Comparison of ENCODE assay signal across 14 cellular contexts in the genomic region with DNA sequence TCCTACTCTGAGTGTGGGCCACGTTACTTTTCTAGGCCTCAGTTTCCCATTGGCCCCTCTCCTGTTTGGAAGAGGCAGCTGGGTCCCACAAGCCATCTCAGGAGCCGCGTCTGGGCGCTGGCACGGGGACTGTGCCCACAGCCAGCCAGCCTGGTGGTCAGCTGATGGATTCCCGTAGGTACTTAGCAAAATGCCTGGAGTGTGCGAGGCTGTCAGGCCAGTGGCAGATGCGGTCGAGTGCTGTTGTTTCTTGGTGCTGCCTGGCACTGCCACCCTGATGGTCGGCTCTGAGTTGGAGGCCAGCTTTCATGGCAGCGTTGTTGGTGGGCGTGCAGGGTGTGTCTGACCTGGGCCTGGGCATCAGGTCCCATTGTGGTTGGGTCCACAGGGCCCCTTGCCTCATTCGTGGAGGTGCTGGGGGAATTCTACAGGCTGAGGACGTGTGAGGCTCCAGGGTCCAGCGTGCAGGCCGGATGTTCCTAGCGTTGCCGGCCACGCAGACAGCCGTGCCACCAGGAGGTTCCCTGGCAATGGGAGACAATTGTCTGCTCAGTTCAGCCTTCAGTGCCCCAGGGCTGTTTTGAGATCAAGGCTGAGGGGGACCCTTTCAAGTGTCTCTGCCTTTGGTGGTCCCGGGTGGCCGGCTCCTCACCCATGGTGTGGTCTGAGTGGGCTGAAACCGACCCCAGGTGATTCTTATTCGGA. TPM values are rescaled to one million over a fixed set of nuclear protein-coding genes. Genes with fewer than 3 reads are reported as not detected.
DNase-seq lines count a peak whose midpoint lies in the region; FAIRE-seq and TF ChIP-seq lines count a peak whose summit lies in the region.
"Had no signal": no experiment of that assay in that cellular context is flagged by ENCODE, and none has a peak within 500 bp of the region (broad histone marks: within the 10 kb centered on the region; RNA-seq: fewer than 3 reads in every experiment).

No MANE protein-coding gene starts in this region.

- WGBS in mammary epithelial cell (ENCODE audit: low coverage, missing lambda C conversion rate), result 63% methylated on average over 18 of the region's 24 CpGs
- 83% methylated on average over 24 of the region's 24 CpGs for WGBS in ectodermal cell, 2 experiments
- WGBS in transverse colon (ENCODE audit: low coverage in 1 of 2), 2 donors, result 68% methylated on average over 21 of the region's 24 CpGs; no CpG with 5 or more reads in 1 of the 2 donors

- no TSS peak for BruUV-seq in mammary epithelial cell (replicated peaks; lab: Mats Ljungman, UMichigan)

- FAIRE-seq in GM19239 (lab: Jason Lieb, UNC), result no peak

- H3K27ac ChIP-seq in breast epithelium (peak overlapping the region; percentile 76 to 88), mammary epithelial cell (ENCODE audit: insufficient read depth, low read depth, low read length) (no peak overlapping the region), ectodermal cell (ENCODE audit: insufficient read depth, low read depth, low read length, poor library complexity, severe bottlenecking) (peak overlapping the region; percentile 97), mucosa of rectum (ENCODE audit: low read depth in 2 of 2, low read length in 2 of 2) (peak overlapping the region; percentile 64 to 74), transverse colon (peak overlapping the region; percentile 39 to 76 (median 61))

- no peak for TF ChIP-seq CTCF in breast epithelium (IDR thresholded peaks at IDR 0.05)
- no peak for TF ChIP-seq CTCF in mammary epithelial cell (conservative IDR thresholded peaks at IDR 0.05 in 1 of 2, IDR thresholded peaks at IDR 0.05 in 1 of 2; ENCODE audit: extremely low read depth in 1 of 2, insufficient read depth in 1 of 2, low read depth in 1 of 2, low read length in 2 of 2)
- no peak for TF ChIP-seq CTCF in transverse colon (IDR thresholded peaks at IDR 0.05)

- H3K9ac ChIP-seq in mammary epithelial cell (ENCODE audit: insufficient read depth, low read length) (no peak overlapping the region), mucosa of rectum (ENCODE audit: low read depth in 1 of 2, low read length in 2 of 2) (peak overlapping the region; percentile 6 to 52)

- no peak for TF ChIP-seq EP300 in transverse colon (IDR thresholded peaks at IDR 0.05; ENCODE audit: low read depth)

- H3K9me3 ChIP-seq in breast epithelium (no peaks in the 10 kb centered on the region), mammary epithelial cell (replicated peaks; ENCODE audit: insufficient read depth, low read length) (no peaks in the 10 kb centered on the region), ectodermal cell (ENCODE audit: control insufficient read depth, low read length) (no peaks in the 10 kb centered on the region), mucosa of rectum (ENCODE audit: control insufficient read depth in 2 of 2, low read length in 2 of 2) (no peaks in the 10 kb centered on the region), transverse colon (no peaks in the 10 kb centered on the region)

- H3K4me3 ChIP-seq in breast epithelium (peak overlapping the region in 1 of 3 donors; percentile 41), mammary epithelial cell (replicated peaks in 1 of 3; ENCODE audit: insufficient read depth in 1 of 3, low read depth in 2 of 3, low read length in 3 of 3) (no peak overlapping the region), ectodermal cell (ENCODE audit: insufficient read depth, low read depth, low read length) (no peak overlapping the region), mucosa of rectum (ENCODE audit: low read length in 2 of 2) (no peak overlapping the region), transverse colon (no peak overlapping the region)

- CTCF ChIA-PET in mammary epithelial cell (lab: Charles Lee; ENCODE audit: low non-redundant PET), result no interaction called here

- no peak overlapping the region for H3K4me2 ChIP-seq in mammary epithelial cell (ENCODE audit: insufficient read depth, low read depth, low read length)

- intact Hi-C loops in breast epithelium (cut with DNase I; ENCODE audit: low total_unique reads) (no loop called here), mammary epithelial cell (cut with micrococcal nuclease) (no loop called here), transverse colon (cut with DNase I; ENCODE audit: low total_unique reads) (no loop called here)

- no peaks in the 10 kb centered on the region for H3K27me3 ChIP-seq in breast epithelium
- H3K27me3 ChIP-seq in mammary epithelial cell (ENCODE audit: insufficient read depth, low read length), result no peaks in the 10 kb centered on the region
- H3K27me3 ChIP-seq in ectodermal cell (ENCODE audit: control insufficient read depth, insufficient read depth, low read length, poor library complexity, severe bottlenecking), result no peaks in the 10 kb centered on the region
- H3K27me3 ChIP-seq in mucosa of rectum (ENCODE audit: control insufficient read depth in 2 of 2, insufficient read depth in 2 of 2, low read length in 2 of 2), result no peaks in the 10 kb centered on the region
- H3K27me3 ChIP-seq in transverse colon, result no peaks in the 10 kb centered on the region

- DNase-seq in breast epithelium (ENCODE audit: low spot score in 2 of 2), result no peak
- DNase-seq in mammary epithelial cell, result no peak
- no peak for DNase-seq in transverse colon
- no peak for DNase-seq in GM19239 (ENCODE audit: insufficient read length, low spot score)
- DNase-seq in COLO668 (lab: John Stamatoyannopoulos, UW; ENCODE audit: unreplicated experiment), result no peak
- no peak for DNase-seq in SK-N-DZ (ENCODE audit: low spot score)
- DNase-seq: effector CD4-positive, alpha-beta T cell; GF-D8; NCI-H1417 treated with DMSO at 0.1 percent for 48 hours; NK-92 treated with Interleukin-12 subunit alpha and Interleukin-12 subunit beta, amount 100 ng/mL, for 24 hours; stimulated activated CD4-positive, alpha-beta T cell treated with anti-CD3 and anti-CD28 coated beads, Interleukin-4, amount 100 ng/mL, for 4 hours; T1000 had no signal

- H3K4me1 ChIP-seq in breast epithelium, result peaks cover 39 to 49% of the 10 kb centered on the region in 2 donors
- peaks cover 36% of the 10 kb centered on the region for H3K4me1 ChIP-seq in mammary epithelial cell (ENCODE audit: insufficient read depth, low read length)
- peaks cover 55% of the 10 kb centered on the region for H3K4me1 ChIP-seq in ectodermal cell (ENCODE audit: control insufficient read depth, insufficient read depth, low read length)
- H3K4me1 ChIP-seq in mucosa of rectum (ENCODE audit: control insufficient read depth in 2 of 2, insufficient read depth in 2 of 2, low read length in 2 of 2), result peaks cover 35 to 37% of the 10 kb centered on the region in 2 donors
- H3K4me1 ChIP-seq in transverse colon, result peaks cover 56 to 68% (median 62%) of the 10 kb centered on the region in 4 donors

- no peak overlapping the region for H2AFZ ChIP-seq in mammary epithelial cell (ENCODE audit: low read depth, low read length)

- TF ChIP-seq POLR2A in breast epithelium (IDR thresholded peaks at IDR 0.05), result no peak
- TF ChIP-seq POLR2A in transverse colon (IDR thresholded peaks at IDR 0.05), result no peak

- H4K20me1 ChIP-seq in mammary epithelial cell (ENCODE audit: insufficient read depth, low read length), result no peaks in the 10 kb centered on the region

- H3K79me2 ChIP-seq in mammary epithelial cell (ENCODE audit: insufficient read depth, low read length), result peaks cover 99% of the 10 kb centered on the region

- in situ Hi-C loops in mammary epithelial cell (cut with MboI; ENCODE audit: low sequenced_read_pairs in 2 of 2) (no loop called here), transverse colon (cut with MboI; ENCODE audit: low pct_ligation_motif_present in 1 of 4, low pct_unique_long_range_greater_than_20kb in 1 of 4, low sequenced_read_pairs in 3 of 4) (no loop called here)

- H3K36me3 ChIP-seq in breast epithelium (no peaks in the 10 kb centered on the region), mammary epithelial cell (ENCODE audit: insufficient read depth, low read length) (peaks cover 2% of the 10 kb centered on the region), ectodermal cell (ENCODE audit: control insufficient read depth, insufficient read depth, low read length) (no peaks in the 10 kb centered on the region), mucosa of rectum (ENCODE audit: control insufficient read depth in 2 of 2, insufficient read depth in 2 of 2, low read length in 2 of 2) (peaks cover 0 to 3% of the 10 kb centered on the region in 2 donors), transverse colon (no peaks in the 10 kb centered on the region)

- dilution Hi-C loops in mammary epithelial cell (cut with HindIII; ENCODE audit: low sequenced_read_pairs), result no loop called here

RNA-seq across cellular contexts. Expression of gene SKI, which starts 20.9 kb away (rescaled TPM):
- total RNA-seq in breast epithelium (10 to 100 TPM; 22.1 to 33.8 (median 26.7) TPM), mammary epithelial cell (10 to 100 TPM; 27.2 to 47.8 TPM), transverse colon (10 to 100 TPM; 24.4 to 52.4 (median 32.2) TPM)
- 10.5 TPM for polyA plus RNA-seq in mammary epithelial cell
- 34.8 TPM for polyA minus RNA-seq in mammary epithelial cell
- polyA plus RNA-seq in ectodermal cell (2013, experiment 1 of 4), result 43.0 TPM
- polyA plus RNA-seq in ectodermal cell (2013, experiment 2 of 4), result 48.2 TPM
- polyA plus RNA-seq in ectodermal cell (2013, experiment 3 of 4), result 31.6 TPM
- 32.5 TPM for polyA plus RNA-seq in ectodermal cell (2013, experiment 4 of 4)
- polyA plus RNA-seq in SK-N-DZ (2014; cell fraction: cytosol; rRNA removed), result 2.4 and 3.1 TPM in 2 replicates
- 1.2 and 7.3 TPM in 2 replicates for polyA plus RNA-seq in SK-N-DZ (2014; cell fraction: nucleus; rRNA removed)

RNA-seq across cellular contexts. Expression of gene FAAP20, which starts 54.4 kb away (rescaled TPM):
- total RNA-seq in breast epithelium (10 to 100 TPM; 28.6 to 33.1 (median 29.9) TPM), mammary epithelial cell (10 to 100 TPM; 13.5 to 70.9 TPM), transverse colon (10 to 100 TPM; 19.4 to 84.5 (median 34.9) TPM)
- polyA plus RNA-seq in mammary epithelial cell, result 11.8 TPM
- polyA minus RNA-seq in mammary epithelial cell, result 5.4 TPM
- 98.8 TPM for polyA plus RNA-seq in ectodermal cell (2013, experiment 1 of 4)
- 98.2 TPM for polyA plus RNA-seq in ectodermal cell (2013, experiment 2 of 4)
- polyA plus RNA-seq in ectodermal cell (2013, experiment 3 of 4), result 98.2 TPM
- 102 TPM for polyA plus RNA-seq in ectodermal cell (2013, experiment 4 of 4)
- polyA plus RNA-seq in SK-N-DZ (2014; cell fraction: cytosol; rRNA removed), result 31.2 and 35.3 TPM in 2 replicates
- 35.9 and 59.0 TPM in 2 replicates for polyA plus RNA-seq in SK-N-DZ (2014; cell fraction: nucleus; rRNA removed)
